In the genomic region with DNA sequence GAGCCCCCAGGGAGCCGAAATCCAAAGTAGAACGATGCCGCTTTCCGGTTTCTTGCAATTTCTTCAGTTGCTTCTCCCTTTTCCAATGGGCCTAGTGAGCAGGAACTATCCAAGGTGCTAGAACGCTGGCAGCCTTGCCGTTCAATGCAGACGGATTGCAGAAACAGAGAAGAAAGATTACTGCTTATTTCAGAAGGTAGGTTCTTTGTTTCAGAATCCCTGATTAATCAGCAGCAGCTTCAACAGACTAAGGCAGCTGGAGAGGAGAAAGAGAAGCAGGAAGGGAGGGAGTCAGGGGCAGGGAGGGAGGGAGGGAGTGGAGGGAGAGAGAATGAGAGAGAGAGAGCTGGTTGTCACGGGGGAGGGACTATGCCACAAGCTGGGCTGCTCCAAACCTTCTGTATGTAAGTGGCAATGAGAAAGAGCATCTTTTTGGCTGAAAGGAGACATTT, we compare ENCODE assay signal across 8 cellular contexts. TPM values are rescaled to one million over a fixed set of nuclear protein-coding genes. Genes with fewer than 3 reads are reported as not detected.
A peak's percentile ranks its signal among the peaks of the same experiment; 100 is the strongest.
DNase-seq lines count a peak whose midpoint lies in the region; ATAC-seq, FAIRE-seq and TF ChIP-seq lines count a peak whose summit lies in the region.

No MANE protein-coding gene starts in this region.

- peak; percentile 44 for DNase-seq in AG08395 (ENCODE audit: low spot score)
- peak; percentile 48 for DNase-seq in NT2/D1 (ENCODE audit: low read depth, low spot score)
- peak; percentile 1 for DNase-seq in endothelial cell of umbilical vein (ENCODE audit: low read depth, low spot score)
- peak; percentile 79 for DNase-seq in posterior vena cava (ENCODE audit: low spot score)
- DNase-seq in left ventricle myocardium inferior: no peak
- no peak for DNase-seq in NOMO-1 (lab: John Stamatoyannopoulos, UW; ENCODE audit: unreplicated experiment in 2 of 2)

- no peak for ATAC-seq in HG02885 (IDR thresholded peaks at IDR 0.05; ENCODE audit: poor library complexity, unreplicated experiment)

- H3K4me3 ChIP-seq in HUES48 (ENCODE audit: low read depth, low read length) (peak overlapping the region; percentile 44), NT2/D1 (ENCODE audit: insufficient read length, low read depth) (no peak overlapping the region), endothelial cell of umbilical vein (replicated peaks in 1 of 3; ENCODE audit: insufficient read depth in 1 of 3, low read depth in 1 of 3, low read length in 3 of 3) (no peak overlapping the region), left ventricle myocardium inferior (no peak overlapping the region)

- no TSS peak for BruUV-seq in endothelial cell of umbilical vein (replicated peaks; lab: Mats Ljungman, UMichigan)

- no peaks in the 10 kb centered on the region for H3K9me3 ChIP-seq in HUES48 (ENCODE audit: control insufficient read depth, insufficient read depth, low read length)
- no peaks in the 10 kb centered on the region for H3K9me3 ChIP-seq in NT2/D1 (ENCODE audit: insufficient read depth, low read length)
- no peaks in the 10 kb centered on the region for H3K9me3 ChIP-seq in endothelial cell of umbilical vein (replicated peaks; ENCODE audit: control insufficient read depth, insufficient read depth, low read length)
- no peaks in the 10 kb centered on the region for H3K9me3 ChIP-seq in left ventricle myocardium inferior (replicated peaks)

- H3K79me2 ChIP-seq in endothelial cell of umbilical vein (ENCODE audit: control insufficient read depth, insufficient read depth, low read length): no peaks in the 10 kb centered on the region

- H3K36me3 ChIP-seq in HUES48 (ENCODE audit: control insufficient read depth, insufficient read depth, low read length) (no peaks in the 10 kb centered on the region), NT2/D1 (ENCODE audit: insufficient read depth, insufficient read length, low read length) (no peaks in the 10 kb centered on the region), endothelial cell of umbilical vein (ENCODE audit: control insufficient read depth in 2 of 2, extremely low read depth in 1 of 2, insufficient read depth in 2 of 2, low read length in 2 of 2) (no peaks in the 10 kb centered on the region), left ventricle myocardium inferior (no peaks in the 10 kb centered on the region)

- H3K4me2 ChIP-seq in endothelial cell of umbilical vein (ENCODE audit: insufficient read depth, low read length): no peak overlapping the region

- H3K9ac ChIP-seq in HUES48 (ENCODE audit: low read depth, low read length) (no peak overlapping the region), NT2/D1 (ENCODE audit: insufficient read length, low read depth) (no peak overlapping the region), endothelial cell of umbilical vein (replicated peaks; ENCODE audit: extremely low read depth, insufficient read depth, low read length) (no peak overlapping the region)

- FAIRE-seq in endothelial cell of umbilical vein (lab: Jason Lieb, UNC): peak; percentile 43

- H3K27ac ChIP-seq in HUES48 (ENCODE audit: low read depth, low read length) (no peak overlapping the region), endothelial cell of umbilical vein (ENCODE audit: insufficient read depth, low read depth, low read length) (no peak overlapping the region), left ventricle myocardium inferior (replicated peaks) (no peak overlapping the region)

- intact Hi-C loops in endothelial cell of umbilical vein (cut with micrococcal nuclease): no loop called here
- intact Hi-C loops in posterior vena cava (cut with DNase I): no loop called here
- intact Hi-C loops in left ventricle myocardium inferior (cut with micrococcal nuclease): no loop called here

- dilution Hi-C loops in endothelial cell of umbilical vein (cut with MboI; ENCODE audit: extremely low pct_ligation_motif_present, low sequenced_read_pairs): no loop called here

- no peaks in the 10 kb centered on the region for H4K20me1 ChIP-seq in endothelial cell of umbilical vein (replicated peaks; ENCODE audit: control insufficient read depth, extremely low read depth, insufficient read depth, low read length)

- POLR2A ChIA-PET in endothelial cell of umbilical vein (lab: Charles Lee): no interaction called here

- TF ChIP-seq CTCF in endothelial cell of umbilical vein (IDR thresholded peaks at IDR 0.05; ENCODE audit: extremely low read depth in 1 of 2, insufficient read depth in 1 of 2, low read depth in 1 of 2, low read length in 2 of 2) (no peak), left ventricle myocardium inferior (IDR thresholded peaks at IDR 0.05; ENCODE audit: borderline replicate concordance) (no peak)

- CTCF ChIA-PET in endothelial cell of umbilical vein (lab: Charles Lee): interaction anchor here (0.6 kb wide), 1 partner anchor 654 kb away, joined by 3 read pairs; no protein-coding TSS in a partner anchor

- TF ChIP-seq POLR2A in endothelial cell of umbilical vein (IDR thresholded peaks at IDR 0.05; ENCODE audit: low read depth, low read length): no peak

- H3K27me3 ChIP-seq in HUES48 (ENCODE audit: control insufficient read depth, insufficient read depth, low read length) (no peaks in the 10 kb centered on the region), NT2/D1 (ENCODE audit: insufficient read depth, insufficient read length) (no peaks in the 10 kb centered on the region), endothelial cell of umbilical vein (ENCODE audit: control insufficient read depth in 2 of 2, insufficient read depth in 2 of 2, low read length in 2 of 2) (no peaks in the 10 kb centered on the region), left ventricle myocardium inferior (ENCODE audit: low read depth) (no peaks in the 10 kb centered on the region)

- H2AFZ ChIP-seq in endothelial cell of umbilical vein (ENCODE audit: low read depth, low read length): no peak overlapping the region

- peaks cover 6% of the 10 kb centered on the region; the same call in 1 of the 2 replicates for H3K4me1 ChIP-seq in HUES48 (ENCODE audit: control insufficient read depth, insufficient read depth, low read length)
- no peaks in the 10 kb centered on the region for H3K4me1 ChIP-seq in NT2/D1 (ENCODE audit: insufficient read depth, insufficient read length)
- H3K4me1 ChIP-seq in endothelial cell of umbilical vein (ENCODE audit: control insufficient read depth, extremely low read depth, insufficient read depth, low read length): no peaks in the 10 kb centered on the region
- no peaks in the 10 kb centered on the region for H3K4me1 ChIP-seq in left ventricle myocardium inferior

- no peaks in the 10 kb centered on the region for H3K9me1 ChIP-seq in endothelial cell of umbilical vein (replicated peaks; ENCODE audit: control insufficient read depth, extremely low read depth, insufficient read depth, low read length)

TF ChIP-seq in endothelial cell of umbilical vein, 7 proteins besides CTCF, POLR2A, EP300 and RAD21:
- TF ChIP-seq POLR2AphosphoS5 (IDR thresholded peaks at IDR 0.05; ENCODE audit: insufficient read depth, low read depth, low read length) (no peak), JUN (IDR thresholded peaks at IDR 0.05; ENCODE audit: borderline replicate concordance, insufficient read depth, insufficient read length, low read depth) (no peak), GATA2 (IDR thresholded peaks at IDR 0.05; ENCODE audit: insufficient read depth, insufficient read length, low read depth, low read length) (no peak), EZH2 (IDR thresholded peaks at IDR 0.05; ENCODE audit: borderline replicate concordance, low read depth, low read length, severe bottlenecking) (no peak), FOS (IDR thresholded peaks at IDR 0.05; ENCODE audit: borderline replicate concordance, insufficient read depth, low read length) (no peak), MYC (IDR thresholded peaks at IDR 0.05; ENCODE audit: low read depth, low read length) (no peak)
- TF ChIP-seq, protein P1, sequence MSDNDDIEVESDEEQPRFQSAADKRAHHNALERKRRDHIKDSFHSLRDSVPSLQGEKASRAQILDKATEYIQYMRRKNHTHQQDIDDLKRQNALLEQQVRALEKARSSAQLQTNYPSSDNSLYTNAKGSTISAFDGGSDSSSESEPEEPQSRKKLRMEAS (IDR thresholded peaks at IDR 0.05; ENCODE audit: insufficient read depth, insufficient read length): no peak
TF ChIP-seq in endothelial cell of umbilical vein: peak in this region for 0.

RNA-seq across cellular contexts. Expression of a gene that starts 0.6 kb away (rescaled TPM):
- total RNA-seq in endothelial cell of umbilical vein: not detected in 2 replicates
- polyA plus RNA-seq in endothelial cell of umbilical vein: not detected in 2 replicates
- not detected in 2 replicates for polyA plus RNA-seq in endothelial cell of umbilical vein (2011; cell fraction: cytosol; rRNA removed)
- not detected in 2 replicates for polyA plus RNA-seq in endothelial cell of umbilical vein (2011; cell fraction: nucleus; rRNA removed)
- not detected in 2 replicates for polyA plus RNA-seq in endothelial cell of umbilical vein (2012)
- not detected in 2 replicates for polyA minus RNA-seq in endothelial cell of umbilical vein
- 3.4 TPM for polyA minus RNA-seq in endothelial cell of umbilical vein (2011; cell fraction: cytosol; rRNA and poly(A)+ RNA removed)
- polyA minus RNA-seq in endothelial cell of umbilical vein (2011; cell fraction: nucleus; rRNA and poly(A)+ RNA removed): not detected in 2 replicates
- total RNA-seq in posterior vena cava: not detected
- total RNA-seq in left ventricle myocardium inferior: not detected

Comparison
In these comparisons a context has a peak if more than half of its experiments do, and no peak if none do; other contexts are left out.
1. DNase-seq: peak in AG08395 (single experiment), NT2/D1 (single experiment), endothelial cell of umbilical vein (single experiment) and posterior vena cava (single experiment); none in left ventricle myocardium inferior (single experiment) and NOMO-1 (0 of 2).